Comparison of ENCODE assay signal across 15 cellular contexts in genomic region chr15:70318594-70318993, GRCh38.
A peak's percentile ranks its signal among the peaks of the same experiment; 100 is the strongest.
DNase-seq lines count a peak whose midpoint lies in the region; ATAC-seq, FAIRE-seq and TF ChIP-seq lines count a peak whose summit lies in the region.
"Had no signal": no experiment of that assay in that cellular context is flagged by ENCODE, and none has a peak within 500 bp of the region (broad histone marks: within the 10 kb centered on the region; RNA-seq: fewer than 3 reads in every experiment).

No MANE protein-coding gene starts in this region.

- TF ChIP-seq POLR2A in IMR-90 (IDR thresholded peaks at IDR 0.05; ENCODE audit: low read depth, low read length) (no peak), right lobe of liver (IDR thresholded peaks at IDR 0.05) (no peak)

- H3K56ac ChIP-seq in IMR-90 (ENCODE audit: extremely low read depth, insufficient read depth, low read length), result no peak overlapping the region

- no peak overlapping the region for H3K4ac ChIP-seq in IMR-90 (ENCODE audit: low read depth, low read length)

- BruUV-seq in IMR-90 (replicated peaks; lab: Mats Ljungman, UMichigan), result no TSS peak

- H3K23ac ChIP-seq in IMR-90 (ENCODE audit: low read depth, low read length), result no peak overlapping the region

- in situ Hi-C loops in IMR-90 (cut with MboI; ENCODE audit: low sequenced_read_pairs), result no loop called here

- H2AK5ac ChIP-seq in IMR-90 (ENCODE audit: low read depth, low read length), result no peak overlapping the region

- no peaks in the 10 kb centered on the region for H3K79me2 ChIP-seq in ACC112 (ENCODE audit: control insufficient read depth, insufficient read depth, low read length, unreplicated experiment)
- H3K79me2 ChIP-seq in SU-DHL-6 (ENCODE audit: insufficient read depth, low read length), result no peaks in the 10 kb centered on the region

- H2AK9ac ChIP-seq in IMR-90 (replicated peaks; ENCODE audit: low read depth, low read length, poor library complexity), result no peak overlapping the region

- no peaks in the 10 kb centered on the region for H3K36me3 Mint-ChIP-seq in mesothelial cell of epicardium
- H3K36me3 Mint-ChIP-seq: CD8-positive, alpha-beta T cell had no signal

- no peak overlapping the region; the same call in 1 of the 2 replicates for H3K4me2 ChIP-seq in IMR-90 (ENCODE audit: low read depth, low read length)
- H3K4me2 ChIP-seq in SU-DHL-6 (ENCODE audit: low read depth, low read length, poor library complexity, severe bottlenecking), result peak overlapping the region; percentile 81

- no peak overlapping the region for H3K4me3 ChIP-seq in ACC112 (ENCODE audit: low read depth, low read length)
- H3K4me3 ChIP-seq in IMR-90 (ENCODE audit: insufficient read depth, low read depth, low read length), result no peak overlapping the region
- H3K4me3 ChIP-seq in SU-DHL-6 (ENCODE audit: insufficient read depth, low read length, poor library complexity, severe bottlenecking), result peak overlapping the region; percentile 15
- H3K4me3 ChIP-seq in right lobe of liver, result no peak overlapping the region

- H3K9me2 ChIP-seq in SU-DHL-6 (replicated peaks; ENCODE audit: insufficient read depth, low read length), result no peaks in the 10 kb centered on the region

- no peaks in the 10 kb centered on the region for H3K27me3 ChIP-seq in ACC112 (ENCODE audit: insufficient read depth, low read length)
- H3K27me3 ChIP-seq in IMR-90 (ENCODE audit: control insufficient read depth, insufficient read depth, low read length), result peaks cover 37% of the 10 kb centered on the region
- no peaks in the 10 kb centered on the region for H3K27me3 ChIP-seq in SU-DHL-6 (ENCODE audit: low read length)
- H3K27me3 ChIP-seq in right lobe of liver, result no peaks in the 10 kb centered on the region

- H3K27ac Mint-ChIP-seq in mesothelial cell of epicardium, result peak overlapping the region; percentile 93
- H3K27ac Mint-ChIP-seq: CD8-positive, alpha-beta T cell had no signal

- intact Hi-C loops in IMR-90 (cut with micrococcal nuclease) (no loop called here), right lobe of liver (cut with DNase I) (no loop called here)

- CTCF ChIA-PET in IMR-90 (lab: Yijun Ruan, JAX), result no interaction called here

- no peak overlapping the region for H2BK15ac ChIP-seq in IMR-90 (ENCODE audit: low read depth, low read length)

- H3K9me3 Mint-ChIP-seq in mesothelial cell of epicardium, result no peaks in the 10 kb centered on the region
- H3K9me3 Mint-ChIP-seq: CD8-positive, alpha-beta T cell had no signal

- no peaks in the 10 kb centered on the region for H3K27me3 Mint-ChIP-seq in mesothelial cell of epicardium (ENCODE audit: low read depth)

- H3K4me3 Mint-ChIP-seq in mesothelial cell of epicardium, result no peak overlapping the region
- H3K4me3 Mint-ChIP-seq: CD8-positive, alpha-beta T cell had no signal

- no peak overlapping the region for H2AFZ ChIP-seq in ACC112 (ENCODE audit: low read length, unreplicated experiment)
- H2AFZ ChIP-seq in IMR-90 (replicated peaks; ENCODE audit: low read length, poor library complexity), result no peak overlapping the region
- peak overlapping the region; percentile 65 for H2AFZ ChIP-seq in SU-DHL-6 (ENCODE audit: low read depth, low read length, severe bottlenecking)

- no peak for DNase-seq in IMR-90
- DNase-seq in mesothelial cell of epicardium (ENCODE audit: low spot score in 2 of 2, unreplicated experiment in 2 of 2), result no peak
- DNase-seq in cerebellar nuclear complex (lab: John Stamatoyannopoulos, UW), result no peak
- DNase-seq in right lobe of liver, result no peak
- no peak for DNase-seq in DMS79 treated with DMSO at 0.1 percent for 48 hours (lab: John Stamatoyannopoulos, UW)
- DNase-seq in RCC 7860 (ENCODE audit: low spot score), result no peak
- DNase-seq: activated CD8-positive, alpha-beta memory T cell treated with anti-CD3 and anti-CD28 coated beads for 24 hours; activated effector memory CD4-positive, alpha-beta T cell treated with Interleukin-2 at 50 U/mL for 16 hours; anterior cingulate cortex; NCI-H1105; NCI-H2227 treated with DMSO at 0.1 percent for 48 hours had no signal

- no peak for FAIRE-seq in RCC 7860 (lab: Jason Lieb, UNC)
- FAIRE-seq: H54 had no signal

- H3K4me1 ChIP-seq in ACC112 (ENCODE audit: control insufficient read depth, insufficient read depth, low read length, unreplicated experiment), result peaks cover 20% of the 10 kb centered on the region
- H3K4me1 ChIP-seq in IMR-90 (ENCODE audit: control insufficient read depth, insufficient read depth, low read length), result peaks cover 19% of the 10 kb centered on the region; the same call in 1 of the 2 replicates
- H3K4me1 ChIP-seq in right lobe of liver, result no peaks in the 10 kb centered on the region

- POLR2A ChIA-PET in IMR-90 (lab: Charles Lee; ENCODE audit: unreplicated experiment), result no interaction called here

- peak overlapping the region; percentile 30; the same call in 1 of the 2 replicates for H4K5ac ChIP-seq in IMR-90 (ENCODE audit: low read depth, low read length)

- peaks cover 34% of the 10 kb centered on the region for H3F3A ChIP-seq in SU-DHL-6 (ENCODE audit: insufficient read depth)

- H3K79me1 ChIP-seq in IMR-90 (ENCODE audit: low read depth in 1 of 2, low read length in 2 of 2), result no peaks in the 10 kb centered on the region

- H3K4me1 Mint-ChIP-seq in mesothelial cell of epicardium, result peaks cover 79% of the 10 kb centered on the region

- H3K9ac ChIP-seq in IMR-90 (ENCODE audit: low read depth, low read length), result no peak overlapping the region
- H3K9ac ChIP-seq in SU-DHL-6 (ENCODE audit: low read length), result peak overlapping the region; percentile 66

- TF ChIP-seq RAD21 in IMR-90 (IDR thresholded peaks at IDR 0.05; ENCODE audit: low read length), result no peak

- 57% methylated on average over 2 of the region's 5 CpGs; no CpG with 5 or more reads in 1 of the 2 experiments for WGBS in IMR-90 (ENCODE audit: extremely low coverage in 2 of 2, insufficient read length in 1 of 2), 2 experiments
- WGBS in right lobe of liver (ENCODE audit: insufficient coverage, low coverage, low lambda C conversion rate, missing lambda C conversion rate), result 61% methylated on average over 5 of the region's 5 CpGs

- ATAC-seq in IMR-90 (ENCODE audit: low read depth), result no peak; the same call in 1 of the 2 replicates
- no peak for ATAC-seq in right lobe of liver
- ATAC-seq: CD8-positive, alpha-beta T cell had no signal

- H4K20me1 ChIP-seq in IMR-90 (ENCODE audit: insufficient read depth, low read length) (no peaks in the 10 kb centered on the region), SU-DHL-6 (ENCODE audit: low read depth, low read length) (no peaks in the 10 kb centered on the region)

- dilution Hi-C loops in IMR-90 (cut with HindIII; ENCODE audit: low sequenced_read_pairs, unreplicated experiment), result no loop called here

- H2BK20ac ChIP-seq in IMR-90 (ENCODE audit: low read depth, low read length), result no peak overlapping the region

- H2BK120ac ChIP-seq in IMR-90 (ENCODE audit: low read depth, low read length), result no peak overlapping the region

- H3K9me1 ChIP-seq in IMR-90 (ENCODE audit: insufficient read depth, low read length), result no peaks in the 10 kb centered on the region

- H3K36me3 ChIP-seq in ACC112 (ENCODE audit: insufficient read depth, low read length) (no peaks in the 10 kb centered on the region), IMR-90 (ENCODE audit: control insufficient read depth, insufficient read depth, low read length) (no peaks in the 10 kb centered on the region), SU-DHL-6 (ENCODE audit: low read length) (no peaks in the 10 kb centered on the region), right lobe of liver (no peaks in the 10 kb centered on the region)

- no peak overlapping the region for H3K14ac ChIP-seq in IMR-90 (replicated peaks; ENCODE audit: low read depth, low read length)

- H4K8ac ChIP-seq in IMR-90 (ENCODE audit: low read depth in 2 of 2, low read length in 2 of 2), result no peak overlapping the region

- H2BK5ac ChIP-seq in IMR-90 (ENCODE audit: low read depth, low read length, poor library complexity, severe bottlenecking), result no peak overlapping the region

- H3K27ac ChIP-seq in ACC112 (ENCODE audit: low read depth, low read length) (peak overlapping the region; percentile 54), IMR-90 (ENCODE audit: insufficient read depth, low read length) (peak overlapping the region; percentile 35; the same call in 1 of the 2 replicates), SU-DHL-6 (ENCODE audit: low read depth, low read length) (peak overlapping the region; percentile 98), right lobe of liver (no peak overlapping the region)

- H3K9me3 ChIP-seq in IMR-90 (ENCODE audit: control insufficient read depth, insufficient read depth, low read length) (no peaks in the 10 kb centered on the region; the same call in 1 of the 2 replicates), SU-DHL-6 (ENCODE audit: insufficient read depth, low read length) (no peaks in the 10 kb centered on the region), right lobe of liver (no peaks in the 10 kb centered on the region)

- peak overlapping the region; percentile 63; the same call in 1 of the 2 replicates for H3K18ac ChIP-seq in IMR-90 (ENCODE audit: low read depth, low read length)

- TF ChIP-seq CTCF in IMR-90 (conservative IDR thresholded peaks at IDR 0.05; ENCODE audit: low read depth, low read length), result no peak
- no peak for TF ChIP-seq CTCF in SU-DHL-6 (IDR thresholded peaks at IDR 0.05; ENCODE audit: insufficient read depth, low read length, poor library complexity, severe bottlenecking)
- TF ChIP-seq CTCF in mesothelial cell of epicardium (IDR thresholded peaks at IDR 0.05; ENCODE audit: unreplicated experiment), result no peak
- TF ChIP-seq CTCF in right lobe of liver (IDR thresholded peaks at IDR 0.05), result no peak

- H4K91ac ChIP-seq in IMR-90 (ENCODE audit: insufficient read depth, low read depth, low read length), result no peak overlapping the region

TF ChIP-seq in IMR-90, 13 proteins besides CTCF, POLR2A, EP300 and RAD21 (continues in another document):
- TF ChIP-seq SMC3 (IDR thresholded peaks at IDR 0.05; ENCODE audit: low read depth, low read length) (no peak), RFX5 (IDR thresholded peaks at IDR 0.05; ENCODE audit: low read depth, low read length) (no peak), FOS (IDR thresholded peaks at IDR 0.05; ENCODE audit: low read depth, low read length) (no peak), CEBPB (IDR thresholded peaks at IDR 0.05; ENCODE audit: low read depth, low read length) (no peak), BHLHE40 (IDR thresholded peaks at IDR 0.05; ENCODE audit: low read depth, low read length) (no peak), RCOR1 (IDR thresholded peaks at IDR 0.05; ENCODE audit: insufficient replicate concordance, low read length) (no peak), MAZ (IDR thresholded peaks at IDR 0.05; ENCODE audit: borderline replicate concordance, low read depth, low read length) (no peak), MAFK (IDR thresholded peaks at IDR 0.05; ENCODE audit: low read depth, low read length) (no peak), CHD1 (IDR thresholded peaks at IDR 0.05; ENCODE audit: low read depth, low read length) (no peak)

Comparison
In these comparisons a context has a peak if more than half of its experiments do, and no peak if none do; other contexts are left out.
1. H3K27ac ChIP-seq: peak in ACC112 (single experiment), IMR-90 (single experiment) and SU-DHL-6 (single experiment); none in right lobe of liver (0 of 3).